1 cellular context compared by ENCODE assay signal in genomic region chr17:47229535-47230443, GRCh38.
A peak's percentile ranks its signal among the peaks of the same experiment; 100 is the strongest.
TF ChIP-seq lines count a peak whose summit lies in the region.

No MANE protein-coding gene starts in this region.

TF ChIP-seq in K562, 482 proteins besides CTCF, POLR2A, EP300 and RAD21 (continued from another document and continues in another):
- TF ChIP-seq ATF3 (IDR thresholded peaks at IDR 0.05) = peak; percentile 29; the same call in 1 of the 2 replicates
- TF ChIP-seq ATF3 (CRISPR knock-in tag; conservative IDR thresholded peaks at IDR 0.05) = peak; percentile 55; the same call in 1 of the 2 replicates
- TF ChIP-seq, protein P1, sequence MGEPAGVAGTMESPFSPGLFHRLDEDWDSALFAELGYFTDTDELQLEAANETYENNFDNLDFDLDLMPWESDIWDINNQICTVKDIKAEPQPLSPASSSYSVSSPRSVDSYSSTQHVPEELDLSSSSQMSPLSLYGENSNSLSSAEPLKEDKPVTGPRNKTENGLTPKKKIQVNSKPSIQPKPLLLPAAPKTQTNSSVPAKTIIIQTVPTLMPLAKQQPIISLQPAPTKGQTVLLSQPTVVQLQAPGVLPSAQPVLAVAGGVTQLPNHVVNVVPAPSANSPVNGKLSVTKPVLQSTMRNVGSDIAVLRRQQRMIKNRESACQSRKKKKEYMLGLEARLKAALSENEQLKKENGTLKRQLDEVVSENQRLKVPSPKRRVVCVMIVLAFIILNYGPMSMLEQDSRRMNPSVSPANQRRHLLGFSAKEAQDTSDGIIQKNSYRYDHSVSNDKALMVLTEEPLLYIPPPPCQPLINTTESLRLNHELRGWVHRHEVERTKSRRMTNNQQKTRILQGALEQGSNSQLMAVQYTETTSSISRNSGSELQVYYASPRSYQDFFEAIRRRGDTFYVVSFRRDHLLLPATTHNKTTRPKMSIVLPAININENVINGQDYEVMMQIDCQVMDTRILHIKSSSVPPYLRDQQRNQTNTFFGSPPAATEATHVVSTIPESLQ (CRISPR knock-in tag; IDR thresholded peaks at IDR 0.05) = no peak
- no peak for TF ChIP-seq RFX1 (IDR thresholded peaks at IDR 0.05)
- peak; percentile 94 for TF ChIP-seq ZBTB17 (CRISPR knock-in tag; IDR thresholded peaks at IDR 0.05)
- no peak for TF ChIP-seq JUN (IDR thresholded peaks at IDR 0.05; ENCODE audit: borderline replicate concordance, low read depth, low read length)
- no peak for TF ChIP-seq JUN (CRISPR knock-in tag; IDR thresholded peaks at IDR 0.05; ENCODE audit: borderline replicate concordance)
- TF ChIP-seq ZKSCAN1 (IDR thresholded peaks at IDR 0.05; ENCODE audit: low read depth, low read length) = no peak
- TF ChIP-seq, protein P2, sequence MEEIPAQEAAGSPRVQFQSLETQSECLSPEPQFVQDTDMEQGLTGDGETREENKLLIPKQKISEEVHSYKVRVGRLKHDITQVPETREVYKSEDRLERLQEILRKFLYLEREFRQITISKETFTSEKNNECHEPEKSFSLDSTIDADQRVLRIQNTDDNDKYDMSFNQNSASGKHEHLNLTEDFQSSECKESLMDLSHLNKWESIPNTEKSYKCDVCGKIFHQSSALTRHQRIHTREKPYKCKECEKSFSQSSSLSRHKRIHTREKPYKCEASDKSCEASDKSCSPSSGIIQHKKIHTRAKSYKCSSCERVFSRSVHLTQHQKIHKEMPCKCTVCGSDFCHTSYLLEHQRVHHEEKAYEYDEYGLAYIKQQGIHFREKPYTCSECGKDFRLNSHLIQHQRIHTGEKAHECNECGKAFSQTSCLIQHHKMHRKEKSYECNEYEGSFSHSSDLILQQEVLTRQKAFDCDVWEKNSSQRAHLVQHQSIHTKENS (CRISPR knock-in tag; IDR thresholded peaks at IDR 0.05) = no peak
- no peak for TF ChIP-seq IFI16 (CRISPR knock-in tag; IDR thresholded peaks at IDR 0.05)
- TF ChIP-seq CBX3 (IDR thresholded peaks at IDR 0.05; ENCODE audit: borderline replicate concordance in 1 of 2, low read length in 2 of 2) = peak in 1 of 2 experiments; percentile 78; a peak in 1 of 3 replicates
- TF ChIP-seq MITF (IDR thresholded peaks at IDR 0.05) = no peak
- no peak for TF ChIP-seq RERE (CRISPR knock-in tag; IDR thresholded peaks at IDR 0.05; ENCODE audit: borderline replicate concordance)
- TF ChIP-seq, protein P3, sequence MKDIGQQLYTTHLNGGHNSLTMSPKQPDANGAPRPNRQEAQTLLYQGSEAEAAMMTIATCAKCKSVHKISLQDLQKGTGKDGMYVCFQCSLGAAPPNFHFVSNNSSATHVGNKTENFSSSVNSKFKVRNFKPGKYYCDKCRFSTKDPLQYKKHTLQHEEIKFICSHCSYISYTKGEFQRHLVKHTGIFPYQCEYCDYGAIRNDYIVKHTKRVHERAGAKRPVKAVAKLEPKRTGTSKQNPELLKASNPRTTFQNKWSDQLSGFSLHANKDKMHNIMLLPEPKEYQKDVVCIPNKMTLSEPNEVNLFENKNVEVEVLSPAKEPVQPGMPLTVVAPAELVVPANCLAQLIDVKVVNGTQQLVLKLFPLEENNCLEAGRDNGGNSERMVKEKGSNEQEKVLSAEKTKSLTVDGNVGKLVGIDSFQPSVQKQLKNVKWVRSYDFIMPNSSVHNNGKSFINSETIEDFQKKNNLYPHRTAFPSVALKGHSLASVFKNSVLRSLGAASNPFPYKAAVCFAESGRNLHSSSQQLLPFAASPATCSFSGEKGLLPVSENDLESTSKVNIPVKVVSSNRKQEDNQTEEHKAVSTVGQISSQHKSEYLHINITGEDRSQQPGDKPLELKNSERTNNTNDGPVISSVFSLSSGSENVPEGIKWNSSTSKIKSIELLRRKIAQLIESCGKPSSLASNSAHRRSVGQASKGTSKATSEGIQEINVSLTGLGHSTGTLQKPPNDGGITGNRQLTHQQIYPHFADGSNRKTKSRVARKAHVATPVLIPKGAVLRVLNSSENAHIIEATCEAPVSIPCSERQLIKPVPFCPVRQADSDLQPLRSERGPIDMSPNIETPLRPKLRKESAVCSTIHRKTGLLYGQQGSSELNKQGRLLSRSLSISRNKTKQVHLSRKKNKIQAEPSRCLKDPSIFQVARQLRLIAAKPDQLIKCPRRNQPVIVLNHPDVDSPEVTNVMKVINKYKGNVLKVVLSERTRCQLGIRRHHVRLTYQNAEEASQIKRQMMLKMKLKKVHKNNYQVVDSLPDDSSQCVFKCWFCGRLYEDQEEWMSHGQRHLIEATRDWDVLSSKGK (CRISPR knock-in tag; IDR thresholded peaks at IDR 0.05) = no peak
- no peak for TF ChIP-seq ZNF324 (CRISPR knock-in tag; IDR thresholded peaks at IDR 0.05)
- no peak for TF ChIP-seq TAF1 (IDR thresholded peaks at IDR 0.05; ENCODE audit: control insufficient read depth, extremely low read depth, insufficient read depth, low read length, severe bottlenecking)
- TF ChIP-seq ZNF23 (CRISPR knock-in tag; IDR thresholded peaks at IDR 0.05) = no peak
- TF ChIP-seq E2F4 (CRISPR knock-in tag; IDR thresholded peaks at IDR 0.05; ENCODE audit: low read depth) = no peak; the same call in 1 of the 2 replicates
- no peak for TF ChIP-seq ZFPM2 (CRISPR knock-in tag; IDR thresholded peaks at IDR 0.05)
- TF ChIP-seq HMGN3 (IDR thresholded peaks at IDR 0.05; ENCODE audit: borderline replicate concordance, extremely low read depth, insufficient read length, low read depth, low read length) = no peak
- no peak for TF ChIP-seq PTTG1 (tag; IDR thresholded peaks at IDR 0.05; ENCODE audit: low read depth)
- no peak for TF ChIP-seq NFYB (IDR thresholded peaks at IDR 0.05; ENCODE audit: extremely low read depth, insufficient read length)
- no peak for TF ChIP-seq TFAM (CRISPR knock-in tag; conservative IDR thresholded peaks at IDR 0.05)
- peak; percentile 99 for TF ChIP-seq ARID2 (IDR thresholded peaks at IDR 0.05)
- no peak for TF ChIP-seq NCOA1 (IDR thresholded peaks at IDR 0.05; ENCODE audit: low read depth)
- TF ChIP-seq EHMT2 (IDR thresholded peaks at IDR 0.05) = no peak
- TF ChIP-seq, protein P4, sequence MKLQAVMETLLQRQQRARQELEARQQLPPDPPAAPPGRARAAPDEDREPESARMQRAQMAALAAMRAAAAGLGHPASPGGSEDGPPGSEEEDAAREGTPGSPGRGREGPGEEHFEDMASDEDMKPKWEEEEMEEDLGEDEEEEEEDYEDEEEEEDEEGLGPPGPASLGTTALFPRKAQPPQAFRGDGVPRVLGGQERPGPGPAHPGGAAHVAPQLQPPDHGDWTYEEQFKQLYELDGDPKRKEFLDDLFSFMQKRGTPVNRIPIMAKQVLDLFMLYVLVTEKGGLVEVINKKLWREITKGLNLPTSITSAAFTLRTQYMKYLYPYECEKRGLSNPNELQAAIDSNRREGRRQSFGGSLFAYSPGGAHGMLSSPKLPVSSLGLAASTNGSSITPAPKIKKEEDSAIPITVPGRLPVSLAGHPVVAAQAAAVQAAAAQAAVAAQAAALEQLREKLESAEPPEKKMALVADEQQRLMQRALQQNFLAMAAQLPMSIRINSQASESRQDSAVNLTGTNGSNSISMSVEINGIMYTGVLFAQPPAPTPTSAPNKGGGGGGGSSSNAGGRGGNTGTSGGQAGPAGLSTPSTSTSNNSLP (IDR thresholded peaks at IDR 0.05; ENCODE audit: borderline replicate concordance, low read depth, low read length) = no peak
- no peak for TF ChIP-seq ELF1 (tag; IDR thresholded peaks at IDR 0.05)
- TF ChIP-seq HDGF (IDR thresholded peaks at IDR 0.05) = 0 out of 2 replicates have a peak, but pooled peaks have one; percentile 35
- no peak for TF ChIP-seq DIDO1 (tag; IDR thresholded peaks at IDR 0.05; ENCODE audit: low read depth)
- no peak for TF ChIP-seq PTRF (tag; IDR thresholded peaks at IDR 0.05)
- no peak for TF ChIP-seq WHSC1 (IDR thresholded peaks at IDR 0.05; ENCODE audit: low read length)
- TF ChIP-seq ZNF780A (CRISPR knock-in tag; IDR thresholded peaks at IDR 0.05) = no peak
- TF ChIP-seq KLF1 (tag; IDR thresholded peaks at IDR 0.05) = no peak
- no peak for TF ChIP-seq ZNF165 (CRISPR knock-in tag; IDR thresholded peaks at IDR 0.05; ENCODE audit: borderline replicate concordance)
- no peak; the same call in 1 of the 2 replicates for TF ChIP-seq KLF13 (tag; IDR thresholded peaks at IDR 0.05; ENCODE audit: borderline replicate concordance, low read depth)
- TF ChIP-seq, protein P5, sequence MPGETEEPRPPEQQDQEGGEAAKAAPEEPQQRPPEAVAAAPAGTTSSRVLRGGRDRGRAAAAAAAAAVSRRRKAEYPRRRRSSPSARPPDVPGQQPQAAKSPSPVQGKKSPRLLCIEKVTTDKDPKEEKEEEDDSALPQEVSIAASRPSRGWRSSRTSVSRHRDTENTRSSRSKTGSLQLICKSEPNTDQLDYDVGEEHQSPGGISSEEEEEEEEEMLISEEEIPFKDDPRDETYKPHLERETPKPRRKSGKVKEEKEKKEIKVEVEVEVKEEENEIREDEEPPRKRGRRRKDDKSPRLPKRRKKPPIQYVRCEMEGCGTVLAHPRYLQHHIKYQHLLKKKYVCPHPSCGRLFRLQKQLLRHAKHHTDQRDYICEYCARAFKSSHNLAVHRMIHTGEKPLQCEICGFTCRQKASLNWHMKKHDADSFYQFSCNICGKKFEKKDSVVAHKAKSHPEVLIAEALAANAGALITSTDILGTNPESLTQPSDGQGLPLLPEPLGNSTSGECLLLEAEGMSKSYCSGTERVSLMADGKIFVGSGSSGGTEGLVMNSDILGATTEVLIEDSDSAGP (CRISPR knock-in tag; IDR thresholded peaks at IDR 0.05) = no peak
- no peak for TF ChIP-seq SMARCA5 (IDR thresholded peaks at IDR 0.05)
- TF ChIP-seq MTA3 (IDR thresholded peaks at IDR 0.05; ENCODE audit: borderline replicate concordance) = peak; percentile 63; the same call in 1 of the 2 replicates
- no peak for TF ChIP-seq ZKSCAN3 (CRISPR knock-in tag; IDR thresholded peaks at IDR 0.05)
- TF ChIP-seq E2F3 (CRISPR knock-in tag; IDR thresholded peaks at IDR 0.05) = no peak
- TF ChIP-seq NELFE (IDR thresholded peaks at IDR 0.05; ENCODE audit: insufficient read depth, insufficient read length) = no peak
- no peak for TF ChIP-seq ZNF274 (IDR thresholded peaks at IDR 0.05; ENCODE audit: borderline replicate concordance, low read depth, low read length)
- TF ChIP-seq SIN3A (IDR thresholded peaks at IDR 0.05; ENCODE audit: borderline replicate concordance in 2 of 2, control insufficient read depth in 1 of 2, low read depth in 2 of 2, low read length in 2 of 2) = no peak
- TF ChIP-seq CHD4 (IDR thresholded peaks at IDR 0.05; ENCODE audit: insufficient read depth, insufficient replicate concordance, low read depth, low read length, poor library complexity, severe bottlenecking) = no peak
